ENCODE assay signal across 29 cellular contexts in the genomic region with DNA sequence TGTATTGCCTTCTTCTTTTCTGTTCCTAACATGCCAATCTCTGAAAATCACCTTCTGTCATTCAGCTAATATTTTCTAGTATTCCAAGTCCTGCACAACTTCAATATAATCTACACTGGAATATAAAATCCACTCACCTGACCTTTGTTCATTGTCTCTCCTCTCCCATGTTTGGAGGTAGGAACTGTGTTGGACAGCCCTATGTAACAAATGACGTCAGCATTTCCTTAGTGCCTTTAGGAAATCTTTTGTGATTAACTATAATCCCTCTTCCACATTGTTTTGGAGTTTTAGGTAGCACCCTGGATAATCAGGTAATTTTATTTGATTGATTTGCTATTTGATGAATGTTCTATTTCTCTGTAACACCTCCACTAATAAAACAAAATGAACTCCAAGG.
"Had no signal": no experiment of that assay in that cellular context is flagged by ENCODE, and none has a peak within 500 bp of the region (broad histone marks: within the 10 kb centered on the region; RNA-seq: fewer than 3 reads in every experiment).

No MANE protein-coding gene starts in this region.

- H3K27me3 ChIP-seq: colonic mucosa, esophagus muscularis mucosa, esophagus squamous epithelium, foreskin keratinocyte, gastrocnemius medialis, gastroesophageal sphincter, heart left ventricle, heart right ventricle had no signal

- H3K27me3 Mint-ChIP-seq: dendritic cell treated with granulocyte-macrophage colony-stimulating factor and Interleukin-4, amounts not matched to agents 40 ng/mL and 50 ng/mL, for 4 days; effector memory CD8-positive, alpha-beta T cell had no signal

- H3K4me3 ChIP-seq: colonic mucosa, coronary artery, dorsolateral prefrontal cortex, esophagus muscularis mucosa, esophagus squamous epithelium, gastrocnemius medialis, gastroesophageal sphincter, heart left ventricle, heart right ventricle had no signal

- H3K27ac Mint-ChIP-seq: dendritic cell treated with granulocyte-macrophage colony-stimulating factor and Interleukin-4, amounts not matched to agents 40 ng/mL and 50 ng/mL, for 4 days; effector memory CD8-positive, alpha-beta T cell; endodermal cell had no signal

- H3K27ac ChIP-seq: colonic mucosa, coronary artery, dorsolateral prefrontal cortex, epithelial cell of prostate, esophagus muscularis mucosa, esophagus squamous epithelium, foreskin keratinocyte, gastrocnemius medialis, gastroesophageal sphincter, heart left ventricle, heart right ventricle had no signal

- H3K9me3 ChIP-seq: colonic mucosa, esophagus muscularis mucosa, esophagus squamous epithelium, gastrocnemius medialis, gastroesophageal sphincter, heart left ventricle, heart right ventricle had no signal

- ATAC-seq: effector memory CD8-positive, alpha-beta T cell; esophagus mucosa; foreskin keratinocyte; gastrocnemius medialis; gastroesophageal sphincter; heart left ventricle; heart right ventricle had no signal

- H3K9me3 Mint-ChIP-seq: dendritic cell treated with granulocyte-macrophage colony-stimulating factor and Interleukin-4, amounts not matched to agents 40 ng/mL and 50 ng/mL, for 4 days; effector memory CD8-positive, alpha-beta T cell; endodermal cell had no signal

- FAIRE-seq: colon, endometrium, endothelial cell of umbilical vein, frontal cortex had no signal

- H3K4me1 ChIP-seq: colonic mucosa, esophagus muscularis mucosa, esophagus squamous epithelium, foreskin keratinocyte, gastrocnemius medialis, gastroesophageal sphincter, heart left ventricle, heart right ventricle had no signal

- H3K36me3 ChIP-seq: colonic mucosa, esophagus muscularis mucosa, esophagus squamous epithelium, gastrocnemius medialis, gastroesophageal sphincter, heart left ventricle, heart right ventricle had no signal

- H3K4me3 Mint-ChIP-seq: dendritic cell treated with granulocyte-macrophage colony-stimulating factor and Interleukin-4, amounts not matched to agents 40 ng/mL and 50 ng/mL, for 4 days; effector memory CD8-positive, alpha-beta T cell; endodermal cell had no signal

- H3K4me1 Mint-ChIP-seq: endodermal cell had no signal

- DNase-seq: colonic mucosa; cortex of kidney; dermis blood vessel endothelial cell; dorsolateral prefrontal cortex; effector CD4-positive, alpha-beta T cell; effector CD8-positive, alpha-beta T cell; effector memory CD4-positive, alpha-beta T cell; effector memory CD8-positive, alpha-beta T cell; endodermal cell; erythroblast; esophagus squamous epithelium; foreskin fibroblast; foreskin keratinocyte; foreskin melanocyte; gastrocnemius medialis; glutamatergic neuron; head of caudate nucleus; heart left ventricle; heart right ventricle had no signal
